ENCODE assay signal across 8 cellular contexts in genomic region chr10:72626444-72626754, GRCh38. TPM values are rescaled to one million over a fixed set of nuclear protein-coding genes. Genes with fewer than 3 reads are reported as not detected.
DNase-seq lines count a peak whose midpoint lies in the region; ATAC-seq, FAIRE-seq and TF ChIP-seq lines count a peak whose summit lies in the region.

No MANE protein-coding gene starts in this region.

- ATAC-seq in activated CD8-positive, alpha-beta memory T cell treated with anti-CD3 and anti-CD28 coated beads, Interleukin-2, amount 10 ng/mL, durations not matched to agents 7 days and 5 days, result no peak
- no peak for ATAC-seq in activated naive CD4-positive, alpha-beta T cell treated with anti-CD3 and anti-CD28 coated beads, Interleukin-2, amount 50 U/mL, for 72 hours
- ATAC-seq in activated CD4-positive, CD25-positive, alpha-beta regulatory T cell treated with anti-CD3 and anti-CD28 coated beads, Interleukin-2, amount 50 U/mL, for 24 hours, result no peak

- no peaks in the 10 kb centered on the region for H3K27me3 ChIP-seq in testis

- intact Hi-C loops in kidney (cut with DNase I), result no loop called here
- intact Hi-C loops in testis (cut with DNase I; ENCODE audit: low total_unique reads), result no loop called here

- H3K27ac ChIP-seq in kidney (ENCODE audit: low read depth in 2 of 2, low read length in 2 of 2) (no peak overlapping the region), testis (peak overlapping the region; percentile 85 to 89)

- DNase-seq in activated CD8-positive, alpha-beta memory T cell treated with anti-CD3 and anti-CD28 coated beads, Interleukin-2, amount 10 ng/mL, durations not matched to agents 7 days and 5 days, result no peak
- no peak for DNase-seq in activated CD8-positive, alpha-beta memory T cell treated with anti-CD3 and anti-CD28 coated beads, Interleukin-2, amount 50 U/mL, for 48 hours
- DNase-seq in activated naive CD4-positive, alpha-beta T cell treated with anti-CD3 and anti-CD28 coated beads, Interleukin-2, amount 50 U/mL, for 72 hours (ENCODE audit: low spot score in 2 of 2), result no peak
- DNase-seq in kidney (no peak), testis (no peak), GDM1 (lab: John Stamatoyannopoulos, UW) (no peak), NCI-H345 treated with DMSO at 0.1 percent for 48 hours (lab: John Stamatoyannopoulos, UW; ENCODE audit: unreplicated experiment) (no peak)

- CTCF ChIA-PET in activated CD8-positive, alpha-beta memory T cell treated with anti-CD3 and anti-CD28 coated beads, Interleukin-2, amount 10 ng/mL, durations not matched to agents 7 days and 5 days (lab: Charles Lee), result interaction anchor here (0.6 kb wide), 1 partner anchor 14 kb away, joined by 3 read pairs; no protein-coding TSS in a partner anchor

- TF ChIP-seq CTCF in kidney (IDR thresholded peaks at IDR 0.05; ENCODE audit: borderline replicate concordance, extremely low read depth, insufficient read depth), result no peak
- no peak for TF ChIP-seq CTCF in testis (IDR thresholded peaks at IDR 0.05)

- no peak for FAIRE-seq in kidney (lab: Jason Lieb, UNC)

- peak overlapping the region; percentile 99 for H3K4me3 Mint-ChIP-seq in activated CD8-positive, alpha-beta memory T cell treated with anti-CD3 and anti-CD28 coated beads, Interleukin-2, amount 10 ng/mL, durations not matched to agents 7 days and 5 days

- H3K9me3 ChIP-seq in kidney (ENCODE audit: control insufficient read depth in 1 of 2, low read length in 2 of 2) (no peaks in the 10 kb centered on the region), testis (no peaks in the 10 kb centered on the region)

- H3K36me3 ChIP-seq in kidney (ENCODE audit: control insufficient read depth in 1 of 2, insufficient read depth in 2 of 2, low read length in 2 of 2) (no peaks in the 10 kb centered on the region), testis (ENCODE audit: low read depth, missing control alignments) (no peaks in the 10 kb centered on the region)

- no peak overlapping the region for H3K9ac ChIP-seq in kidney (ENCODE audit: low read length in 2 of 2)

- peak overlapping the region; percentile 81 to 96 for H3K4me3 ChIP-seq in kidney (ENCODE audit: low read length in 2 of 2)
- peak overlapping the region; percentile 75 to 91 for H3K4me3 ChIP-seq in testis

- H3K4me1 ChIP-seq in kidney (ENCODE audit: control insufficient read depth in 1 of 2, insufficient read depth in 1 of 2, low read depth in 1 of 2, low read length in 2 of 2), result peaks cover 0 to 7% of the 10 kb centered on the region in 2 donors
- H3K4me1 ChIP-seq in testis, result peaks cover 5% of the 10 kb centered on the region

- H3K36me3 Mint-ChIP-seq in activated CD8-positive, alpha-beta memory T cell treated with anti-CD3 and anti-CD28 coated beads, Interleukin-2, amount 10 ng/mL, durations not matched to agents 7 days and 5 days, result peaks cover 3% of the 10 kb centered on the region
- H3K36me3 Mint-ChIP-seq in activated naive CD4-positive, alpha-beta T cell treated with anti-CD3 and anti-CD28 coated beads, Interleukin-2, amount 50 U/mL, for 72 hours, result peaks cover 10 to 12% of the 10 kb centered on the region in 2 donors

- peak overlapping the region; percentile 94 for H3K27ac Mint-ChIP-seq in activated CD8-positive, alpha-beta memory T cell treated with anti-CD3 and anti-CD28 coated beads, Interleukin-2, amount 10 ng/mL, durations not matched to agents 7 days and 5 days
- H3K27ac Mint-ChIP-seq in activated naive CD4-positive, alpha-beta T cell treated with anti-CD3 and anti-CD28 coated beads, Interleukin-2, amount 50 U/mL, for 72 hours, result peak overlapping the region; percentile 90 to 98

- no peaks in the 10 kb centered on the region for H3K9me3 Mint-ChIP-seq in activated CD8-positive, alpha-beta memory T cell treated with anti-CD3 and anti-CD28 coated beads, Interleukin-2, amount 10 ng/mL, durations not matched to agents 7 days and 5 days (ENCODE audit: low read depth)
- no peaks in the 10 kb centered on the region for H3K9me3 Mint-ChIP-seq in activated naive CD4-positive, alpha-beta T cell treated with anti-CD3 and anti-CD28 coated beads, Interleukin-2, amount 50 U/mL, for 72 hours

- no peaks in the 10 kb centered on the region for H3K27me3 Mint-ChIP-seq in activated CD8-positive, alpha-beta memory T cell treated with anti-CD3 and anti-CD28 coated beads, Interleukin-2, amount 10 ng/mL, durations not matched to agents 7 days and 5 days

- H3K4me1 Mint-ChIP-seq in activated CD8-positive, alpha-beta memory T cell treated with anti-CD3 and anti-CD28 coated beads, Interleukin-2, amount 10 ng/mL, durations not matched to agents 7 days and 5 days, result peaks cover 7% of the 10 kb centered on the region

- 0% methylated on average over 1 of the region's 1 CpG for WGBS in testis, 2 donors

- TF ChIP-seq POLR2A in testis (IDR thresholded peaks at IDR 0.05), result no peak

RNA-seq across cellular contexts. Expression of gene MICU1, which starts 0.5 kb away (rescaled TPM):
- total RNA-seq in activated CD8-positive, alpha-beta memory T cell treated with anti-CD3 and anti-CD28 coated beads, Interleukin-2, amount 10 ng/mL, durations not matched to agents 7 days and 5 days, result 10 to 100 TPM; 25.9 to 27.2 TPM
- total RNA-seq in activated naive CD4-positive, alpha-beta T cell treated with anti-CD3 and anti-CD28 coated beads, Interleukin-2, amount 50 U/mL, for 72 hours, result 10 to 100 TPM; 42.8 to 49.6 TPM
- total RNA-seq in kidney (46.3 TPM), testis (10 to 100 TPM; 34.7 to 42.7 TPM)
- polyA plus RNA-seq in kidney (ENCODE audit: insufficient read depth, low read depth, low replicate concordance) (89.9 TPM), testis (ENCODE audit: insufficient read depth, low read depth, low replicate concordance) (38.9 TPM)

Comparison
In these comparisons a context has a peak if more than half of its experiments do, and no peak if none do; other contexts are left out.
1. H3K27ac ChIP-seq: peak in testis (2 of 2); none in kidney (0 of 2).